ENCODE assay signal across 2 cellular contexts in genomic region chr14:100438271-100438670, GRCh38.
TF ChIP-seq lines count a peak whose summit lies in the region.

No MANE protein-coding gene starts in this region.

TF ChIP-seq in HEK293, 187 proteins besides CTCF, POLR2A, EP300 and RAD21 (continued from another document):
- TF ChIP-seq KLF1 (tag by site-specific recombination; IDR thresholded peaks at IDR 0.05) (no peak), KLF16 (tag by site-specific recombination; IDR thresholded peaks at IDR 0.05) (no peak), ZNF785 (tag by site-specific recombination; IDR thresholded peaks at IDR 0.05) (no peak), ZNF114 (tag by site-specific recombination; IDR thresholded peaks at IDR 0.05) (no peak), ZNF157 (tag by site-specific recombination; IDR thresholded peaks at IDR 0.05) (no peak), SCRT2 (tag by site-specific recombination; IDR thresholded peaks at IDR 0.05) (no peak), ZFHX2 (tag by site-specific recombination; conservative IDR thresholded peaks at IDR 0.05) (peak; percentile 75), ZFP37 (tag by site-specific recombination; IDR thresholded peaks at IDR 0.05) (no peak), ZNF248 (tag by site-specific recombination; IDR thresholded peaks at IDR 0.05) (no peak)
- TF ChIP-seq, protein P1, sequence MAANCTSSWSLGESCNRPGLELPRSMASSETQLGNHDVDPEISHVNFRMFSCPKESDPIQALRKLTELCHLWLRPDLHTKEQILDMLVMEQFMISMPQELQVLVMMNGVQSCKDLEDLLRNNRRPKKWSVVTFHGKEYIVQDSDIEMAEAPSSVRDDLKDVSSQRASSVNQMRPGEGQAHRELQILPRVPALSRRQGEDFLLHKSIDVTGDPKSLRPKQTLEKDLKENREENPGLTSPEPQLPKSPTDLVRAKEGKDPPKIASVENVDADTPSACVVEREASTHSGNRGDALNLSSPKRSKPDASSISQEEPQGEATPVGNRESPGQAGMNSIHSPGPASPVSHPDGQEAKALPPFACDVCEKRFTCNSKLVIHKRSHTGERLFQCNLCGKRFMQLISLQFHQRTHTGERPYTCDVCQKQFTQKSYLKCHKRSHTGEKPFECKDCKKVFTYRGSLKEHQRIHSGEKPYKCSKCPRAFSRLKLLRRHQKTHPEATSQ (tag by site-specific recombination; IDR thresholded peaks at IDR 0.05) = no peak
- TF ChIP-seq, protein P2, sequence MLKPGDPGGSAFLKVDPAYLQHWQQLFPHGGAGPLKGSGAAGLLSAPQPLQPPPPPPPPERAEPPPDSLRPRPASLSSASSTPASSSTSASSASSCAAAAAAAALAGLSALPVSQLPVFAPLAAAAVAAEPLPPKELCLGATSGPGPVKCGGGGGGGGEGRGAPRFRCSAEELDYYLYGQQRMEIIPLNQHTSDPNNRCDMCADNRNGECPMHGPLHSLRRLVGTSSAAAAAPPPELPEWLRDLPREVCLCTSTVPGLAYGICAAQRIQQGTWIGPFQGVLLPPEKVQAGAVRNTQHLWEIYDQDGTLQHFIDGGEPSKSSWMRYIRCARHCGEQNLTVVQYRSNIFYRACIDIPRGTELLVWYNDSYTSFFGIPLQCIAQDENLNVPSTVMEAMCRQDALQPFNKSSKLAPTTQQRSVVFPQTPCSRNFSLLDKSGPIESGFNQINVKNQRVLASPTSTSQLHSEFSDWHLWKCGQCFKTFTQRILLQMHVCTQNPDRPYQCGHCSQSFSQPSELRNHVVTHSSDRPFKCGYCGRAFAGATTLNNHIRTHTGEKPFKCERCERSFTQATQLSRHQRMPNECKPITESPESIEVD (tag by site-specific recombination; IDR thresholded peaks at IDR 0.05) = 0 out of 2 replicates have a peak, but pooled peaks have one; percentile 31

TF ChIP-seq in SK-N-SH treated with all-trans-retinoic acid at 6 μM for 48 hours, 23 proteins besides CTCF, POLR2A, EP300 and RAD21 (continued from another document):
- no peak for TF ChIP-seq TSHZ2 (CRISPR knock-in tag; IDR thresholded peaks at IDR 0.05)
- peak; percentile 70 for TF ChIP-seq TCF4 (CRISPR knock-in tag; IDR thresholded peaks at IDR 0.05; ENCODE audit: borderline replicate concordance)
- TF ChIP-seq BACH2 (CRISPR knock-in tag; IDR thresholded peaks at IDR 0.05; ENCODE audit: borderline replicate concordance) = no peak
- no peak for TF ChIP-seq POU6F1 (CRISPR knock-in tag; IDR thresholded peaks at IDR 0.05; ENCODE audit: borderline replicate concordance, low read depth)
- TF ChIP-seq ESRRG (CRISPR knock-in tag; IDR thresholded peaks at IDR 0.05) = no peak
- TF ChIP-seq TOX (CRISPR knock-in tag; IDR thresholded peaks at IDR 0.05; ENCODE audit: borderline replicate concordance) = no peak
- no peak for TF ChIP-seq ZNF70 (CRISPR knock-in tag; IDR thresholded peaks at IDR 0.05)
- TF ChIP-seq ZC3H10 (CRISPR knock-in tag; IDR thresholded peaks at IDR 0.05) = peak; percentile 59
- no peak for TF ChIP-seq ZFP3 (CRISPR knock-in tag; IDR thresholded peaks at IDR 0.05)
- TF ChIP-seq ZFP30 (CRISPR knock-in tag; IDR thresholded peaks at IDR 0.05) = no peak
- no peak for TF ChIP-seq ZNF8 (CRISPR knock-in tag; IDR thresholded peaks at IDR 0.05)
- TF ChIP-seq CSRNP3 (CRISPR knock-in tag; IDR thresholded peaks at IDR 0.05) = no peak
